ENCODE assay signal across 14 cellular contexts in the genomic region with DNA sequence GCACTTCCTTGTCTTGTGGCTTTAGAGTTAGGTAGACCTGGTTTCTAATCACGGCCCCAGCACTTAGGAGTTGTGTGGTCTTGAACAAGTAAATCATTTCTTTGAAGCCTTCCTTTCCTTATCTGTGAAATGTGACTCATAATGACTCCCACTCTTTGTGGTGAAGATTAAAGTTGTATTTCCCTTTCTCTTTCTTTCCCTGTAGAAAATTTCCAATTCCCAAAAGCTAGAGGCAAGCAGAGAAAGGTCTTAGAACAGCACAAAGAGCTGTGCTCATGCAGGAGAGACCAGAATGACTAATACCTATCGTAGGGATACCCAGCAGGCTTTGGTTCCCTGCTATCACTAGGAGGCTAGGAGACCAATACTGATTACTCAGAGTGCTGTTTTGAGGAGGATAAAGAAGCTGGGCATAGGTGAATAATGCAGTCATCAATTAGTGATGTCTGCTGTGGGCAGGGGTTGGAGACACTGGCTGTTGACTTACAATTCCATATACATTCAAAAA.
A peak's percentile ranks its signal among the peaks of the same experiment; 100 is the strongest.
DNase-seq lines count a peak whose midpoint lies in the region; ATAC-seq and TF ChIP-seq lines count a peak whose summit lies in the region.
"Had no signal": no experiment of that assay in that cellular context is flagged by ENCODE, and none has a peak within 500 bp of the region (broad histone marks: within the 10 kb centered on the region; RNA-seq: fewer than 3 reads in every experiment).

No MANE protein-coding gene starts in this region.

- CTCF ChIA-PET in activated CD8-positive, alpha-beta T cell treated with anti-CD3 and anti-CD28 coated beads for 36 hours (lab: Charles Lee): no interaction called here
- CTCF ChIA-PET in activated CD8-positive, alpha-beta T cell treated with anti-CD3 and anti-CD28 coated beads, Interleukin-2, amount 10 ng/mL, durations not matched to agents 7 days and 5 days (lab: Charles Lee): no interaction called here

- ATAC-seq in activated CD8-positive, alpha-beta T cell treated with anti-CD3 and anti-CD28 coated beads for 36 hours: no peak
- no peak for ATAC-seq in activated CD8-positive, alpha-beta T cell treated with anti-CD3 and anti-CD28 coated beads, Interleukin-2, amount 10 ng/mL, durations not matched to agents 7 days and 5 days
- peak; percentile 32 for ATAC-seq in activated T-helper 17 cell treated with anti-CD3 and anti-CD28 coated beads, Interleukin-2, amount 50 U/mL, for 72 hours (replicated peaks)
- ATAC-seq in activated T-cell treated with anti-CD3 and anti-CD28 coated beads, Interleukin-2, amount 50 U/mL, for 72 hours (replicated peaks in 1 of 2): no peak
- ATAC-seq: naive thymus-derived CD8-positive, alpha-beta T cell had no signal

- H3K9me3 Mint-ChIP-seq in activated CD8-positive, alpha-beta T cell treated with anti-CD3 and anti-CD28 coated beads for 36 hours: no peaks in the 10 kb centered on the region
- no peaks in the 10 kb centered on the region for H3K9me3 Mint-ChIP-seq in activated CD8-positive, alpha-beta T cell treated with anti-CD3 and anti-CD28 coated beads, Interleukin-2, amount 10 ng/mL, durations not matched to agents 7 days and 5 days (ENCODE audit: insufficient read depth)
- no peaks in the 10 kb centered on the region for H3K9me3 Mint-ChIP-seq in activated T-helper 17 cell treated with anti-CD3 and anti-CD28 coated beads, Interleukin-2, amount 50 U/mL, for 72 hours
- H3K9me3 Mint-ChIP-seq in activated T-cell treated with anti-CD3 and anti-CD28 coated beads, Interleukin-2, amount 50 U/mL, for 72 hours: peaks cover 3 to 8% of the 10 kb centered on the region in 2 donors

- no peaks in the 10 kb centered on the region for H3K4me1 Mint-ChIP-seq in activated CD8-positive, alpha-beta T cell treated with anti-CD3 and anti-CD28 coated beads for 36 hours (ENCODE audit: low read depth)
- no peaks in the 10 kb centered on the region for H3K4me1 Mint-ChIP-seq in activated CD8-positive, alpha-beta T cell treated with anti-CD3 and anti-CD28 coated beads, Interleukin-2, amount 10 ng/mL, durations not matched to agents 7 days and 5 days (ENCODE audit: low read depth)
- H3K4me1 Mint-ChIP-seq in activated T-helper 17 cell treated with anti-CD3 and anti-CD28 coated beads, Interleukin-2, amount 50 U/mL, for 72 hours: no peaks in the 10 kb centered on the region
- no peaks in the 10 kb centered on the region for H3K4me1 Mint-ChIP-seq in activated T-cell treated with anti-CD3 and anti-CD28 coated beads, Interleukin-2, amount 50 U/mL, for 72 hours (ENCODE audit: low read depth)

- POLR2A ChIA-PET in activated CD8-positive, alpha-beta T cell treated with anti-CD3 and anti-CD28 coated beads for 36 hours (lab: Charles Lee): no interaction called here
- POLR2A ChIA-PET in activated CD8-positive, alpha-beta T cell treated with anti-CD3 and anti-CD28 coated beads, Interleukin-2, amount 10 ng/mL, durations not matched to agents 7 days and 5 days (lab: Charles Lee): no interaction called here

- no peak overlapping the region for H3K27ac Mint-ChIP-seq in activated CD8-positive, alpha-beta T cell treated with anti-CD3 and anti-CD28 coated beads for 36 hours
- H3K27ac Mint-ChIP-seq in activated CD8-positive, alpha-beta T cell treated with anti-CD3 and anti-CD28 coated beads, Interleukin-2, amount 10 ng/mL, durations not matched to agents 7 days and 5 days: no peak overlapping the region
- H3K27ac Mint-ChIP-seq in activated T-helper 17 cell treated with anti-CD3 and anti-CD28 coated beads, Interleukin-2, amount 50 U/mL, for 72 hours: no peak overlapping the region
- no peak overlapping the region for H3K27ac Mint-ChIP-seq in activated T-cell treated with anti-CD3 and anti-CD28 coated beads, Interleukin-2, amount 50 U/mL, for 72 hours
- H3K27ac Mint-ChIP-seq: dendritic cell treated with granulocyte-macrophage colony-stimulating factor and Interleukin-4, amounts not matched to agents 40 ng/mL and 50 ng/mL, for 4 days; naive thymus-derived CD8-positive, alpha-beta T cell had no signal

- H3K36me3 Mint-ChIP-seq in activated CD8-positive, alpha-beta T cell treated with anti-CD3 and anti-CD28 coated beads for 36 hours (ENCODE audit: low read depth): no peaks in the 10 kb centered on the region
- no peaks in the 10 kb centered on the region for H3K36me3 Mint-ChIP-seq in activated CD8-positive, alpha-beta T cell treated with anti-CD3 and anti-CD28 coated beads, Interleukin-2, amount 10 ng/mL, durations not matched to agents 7 days and 5 days (ENCODE audit: low read depth)
- no peaks in the 10 kb centered on the region for H3K36me3 Mint-ChIP-seq in activated T-helper 17 cell treated with anti-CD3 and anti-CD28 coated beads, Interleukin-2, amount 50 U/mL, for 72 hours (ENCODE audit: low read depth)
- no peaks in the 10 kb centered on the region for H3K36me3 Mint-ChIP-seq in activated T-cell treated with anti-CD3 and anti-CD28 coated beads, Interleukin-2, amount 50 U/mL, for 72 hours (ENCODE audit: insufficient read depth in 2 of 2)
- H3K36me3 Mint-ChIP-seq: naive thymus-derived CD8-positive, alpha-beta T cell had no signal

- no peak for TF ChIP-seq EP300 in transverse colon (IDR thresholded peaks at IDR 0.05; ENCODE audit: low read depth)

- peaks cover 0 to 36% (median 18%) of the 10 kb centered on the region in 4 donors for H3K4me1 ChIP-seq in transverse colon

- in situ Hi-C loops in transverse colon (cut with MboI; ENCODE audit: low pct_ligation_motif_present in 1 of 4, low pct_unique_long_range_greater_than_20kb in 1 of 4, low sequenced_read_pairs in 3 of 4): no loop called here

- peak overlapping the region; percentile 27 to 71 (median 66) for H3K27ac ChIP-seq in transverse colon

- H3K4me3 Mint-ChIP-seq in activated CD8-positive, alpha-beta T cell treated with anti-CD3 and anti-CD28 coated beads for 36 hours: no peak overlapping the region
- H3K4me3 Mint-ChIP-seq in activated CD8-positive, alpha-beta T cell treated with anti-CD3 and anti-CD28 coated beads, Interleukin-2, amount 10 ng/mL, durations not matched to agents 7 days and 5 days: no peak overlapping the region
- no peak overlapping the region for H3K4me3 Mint-ChIP-seq in activated T-helper 17 cell treated with anti-CD3 and anti-CD28 coated beads, Interleukin-2, amount 50 U/mL, for 72 hours
- H3K4me3 Mint-ChIP-seq in activated T-cell treated with anti-CD3 and anti-CD28 coated beads, Interleukin-2, amount 50 U/mL, for 72 hours: no peak overlapping the region
- H3K4me3 Mint-ChIP-seq: dendritic cell treated with granulocyte-macrophage colony-stimulating factor and Interleukin-4, amounts not matched to agents 40 ng/mL and 50 ng/mL, for 4 days; IgD-negative memory B cell; naive thymus-derived CD8-positive, alpha-beta T cell had no signal

- peak; percentile 2 for DNase-seq in activated CD8-positive, alpha-beta T cell treated with anti-CD3 and anti-CD28 coated beads for 36 hours
- DNase-seq in activated CD8-positive, alpha-beta T cell treated with anti-CD3 and anti-CD28 coated beads, Interleukin-2, amount 10 ng/mL, durations not matched to agents 7 days and 5 days: no peak
- peak; percentile 14 for DNase-seq in inferior parietal cortex (ENCODE audit: extremely low spot score)
- DNase-seq in transverse colon: no peak
- no peak for DNase-seq in activated T-cell treated with anti-CD3 and anti-CD28 coated beads, Interleukin-2, amount 50 U/mL, for 72 hours
- no peak for DNase-seq in stimulated activated naive CD4-positive, alpha-beta T cell treated with Interleukin-2 at 50 U/mL for 16 hours (lab: John Stamatoyannopoulos, UW)
- DNase-seq in dermis blood vessel endothelial cell: no peak
- DNase-seq: DMS79 treated with DMSO at 0.1 percent for 48 hours; hypothalamus; naive thymus-derived CD8-positive, alpha-beta T cell; Right ventricle myocardium superior had no signal

- TF ChIP-seq CTCF in activated CD8-positive, alpha-beta T cell treated with anti-CD3 and anti-CD28 coated beads for 36 hours (IDR thresholded peaks at IDR 0.05): no peak
- no peak for TF ChIP-seq CTCF in transverse colon (IDR thresholded peaks at IDR 0.05)

- no peaks in the 10 kb centered on the region for H3K36me3 ChIP-seq in transverse colon

- H3K4me3 ChIP-seq in transverse colon: no peak overlapping the region

- no peak for TF ChIP-seq POLR2A in transverse colon (IDR thresholded peaks at IDR 0.05)

- intact Hi-C loops in activated CD8-positive, alpha-beta T cell treated with anti-CD3 and anti-CD28 coated beads for 36 hours (cut with micrococcal nuclease): no loop called here
- intact Hi-C loops in transverse colon (cut with DNase I; ENCODE audit: low total_unique reads): no loop called here

- WGBS in transverse colon (ENCODE audit: low coverage in 1 of 2), 2 donors: 40 to 45% methylated on average over 2 of the region's 2 CpGs

- no peaks in the 10 kb centered on the region for H3K9me3 ChIP-seq in transverse colon

- peaks cover 2% of the 10 kb centered on the region for H3K27me3 Mint-ChIP-seq in activated CD8-positive, alpha-beta T cell treated with anti-CD3 and anti-CD28 coated beads for 36 hours
- no peaks in the 10 kb centered on the region for H3K27me3 Mint-ChIP-seq in activated CD8-positive, alpha-beta T cell treated with anti-CD3 and anti-CD28 coated beads, Interleukin-2, amount 10 ng/mL, durations not matched to agents 7 days and 5 days (ENCODE audit: low read depth)
- H3K27me3 Mint-ChIP-seq in activated T-helper 17 cell treated with anti-CD3 and anti-CD28 coated beads, Interleukin-2, amount 50 U/mL, for 72 hours: no peaks in the 10 kb centered on the region
- peaks cover 8% of the 10 kb centered on the region for H3K27me3 Mint-ChIP-seq in activated T-cell treated with anti-CD3 and anti-CD28 coated beads, Interleukin-2, amount 50 U/mL, for 72 hours (ENCODE audit: low read depth)
- H3K27me3 Mint-ChIP-seq: dendritic cell treated with granulocyte-macrophage colony-stimulating factor and Interleukin-4, amounts not matched to agents 40 ng/mL and 50 ng/mL, for 4 days; IgD-negative memory B cell had no signal

- H3K27me3 ChIP-seq in transverse colon: no peaks in the 10 kb centered on the region

Comparison
In these comparisons a context has a peak if more than half of its experiments do, and no peak if none do; other contexts are left out.
1. DNase-seq: peak in activated CD8-positive, alpha-beta T cell treated with anti-CD3 and anti-CD28 coated beads for 36 hours (single experiment) and inferior parietal cortex (single experiment); none in activated CD8-positive, alpha-beta T cell treated with anti-CD3 and anti-CD28 coated beads, Interleukin-2, amount 10 ng/mL, durations not matched to agents 7 days and 5 days (single experiment), transverse colon (single experiment), activated T-cell treated with anti-CD3 and anti-CD28 coated beads, Interleukin-2, amount 50 U/mL, for 72 hours (0 of 2), stimulated activated naive CD4-positive, alpha-beta T cell treated with Interleukin-2 at 50 U/mL for 16 hours (single experiment) and dermis blood vessel endothelial cell (single experiment).